In genomic region chr21:41137889-41138288, GRCh38 we compare ENCODE assay signal across 36 cellular contexts.
"Had no signal": no experiment of that assay in that cellular context is flagged by ENCODE, and none has a peak within 500 bp of the region (broad histone marks: within the 10 kb centered on the region; RNA-seq: fewer than 3 reads in every experiment).

No MANE protein-coding gene starts in this region.

- H3K4me3 ChIP-seq: adrenal gland, body of pancreas, breast epithelium, cardiac muscle cell had no signal

- H3K27ac ChIP-seq: adrenal gland, body of pancreas, brain microvascular endothelial cell, breast epithelium, cardiac muscle cell, VCaP had no signal

- H3K27me3 ChIP-seq: adrenal gland, body of pancreas, brain microvascular endothelial cell, breast epithelium, cardiac muscle cell had no signal

- FAIRE-seq: astrocyte, TTC549 had no signal

- H3K9me3 ChIP-seq: adrenal gland, body of pancreas, breast epithelium had no signal

- DNase-seq: activated B cell treated with CpG ODN at 0.5 μM for 24 hours; activated CD4-positive, alpha-beta memory T cell treated with anti-CD3 and anti-CD28 coated beads for 36 hours; activated CD4-positive, alpha-beta T cell treated with anti-CD3 and anti-CD28 coated beads for 4 hours; activated CD4-positive, alpha-beta T cell treated with anti-CD3 and anti-CD28 coated beads, Interleukin-2, amount 10 ng/mL, durations not matched to agents 24 days and 14 days; activated CD4-positive, alpha-beta T cell treated with anti-CD3 and anti-CD28 coated beads, Interleukin-2, amount 50 U/mL, for 1 hour; activated CD4-positive, alpha-beta T cell treated with anti-CD3 and anti-CD28 coated beads, Interleukin-2, amount 50 U/mL, for 4 hours; activated CD4-positive, CD25-positive, alpha-beta regulatory T cell treated with anti-CD3 and anti-CD28 coated beads, Interleukin-2, amount 50 U/mL, for 72 hours; activated CD8-positive, alpha-beta memory T cell treated with anti-CD3 and anti-CD28 coated beads, Interleukin-2, amount 50 U/mL, for 4 hours; activated CD8-positive, alpha-beta T cell treated with anti-CD3 and anti-CD28 coated beads for 36 hours; activated effector memory CD4-positive, alpha-beta T cell treated with anti-CD3 and anti-CD28 coated beads, Interleukin-2, amount 50 U/mL, for 16 hours; activated gamma-delta T cell treated with Interleukin-2 at 50 U/mL for 16 hours; activated naive CD4-positive, alpha-beta T cell; activated naive CD4-positive, alpha-beta T cell treated with anti-CD3 and anti-CD28 coated beads for 36 hours; activated naive CD4-positive, alpha-beta T cell treated with anti-CD3 and anti-CD28 coated beads, Interleukin-2, amount 50 U/mL, for 16 hours; activated naive CD8-positive, alpha-beta T cell treated with anti-CD3 and anti-CD28 coated beads for 36 hours; activated T-cell treated with anti-CD3 and anti-CD28 coated beads for 4 hours; activated T-cell treated with anti-CD3 and anti-CD28 coated beads, Interleukin-2, amount 50 U/mL, for 1 hour; activated T-cell treated with anti-CD3 and anti-CD28 coated beads, Interleukin-2, amount 50 U/mL, for 4 hours; activated T-cell treated with anti-CD3 and anti-CD28 coated beads, Interleukin-2, amount 50 U/mL, for 72 hours; adrenal gland; amniotic stem cell; aorta; brain microvascular endothelial cell; caudate nucleus; cerebellar nuclear complex; T-helper 1 cell; T-helper 2 cell; T-helper 9 cell had no signal

- H3K4me1 ChIP-seq: adrenal gland had no signal

- ATAC-seq: activated CD8-positive, alpha-beta T cell treated with anti-CD3 and anti-CD28 coated beads for 36 hours; activated naive CD4-positive, alpha-beta T cell treated with anti-CD3 and anti-CD28 coated beads, Interleukin-2, amount 50 U/mL, for 72 hours; activated T-cell treated with anti-CD3 and anti-CD28 coated beads, Interleukin-2, amount 50 U/mL, for 72 hours; activated T-helper 17 cell treated with anti-CD3 and anti-CD28 coated beads, Interleukin-2, amount 50 U/mL, for 72 hours; body of pancreas had no signal

- H3K36me3 ChIP-seq: adrenal gland, brain microvascular endothelial cell, breast epithelium, cardiac muscle cell had no signal
